Comparison of ENCODE assay signal across 8 cellular contexts in the genomic region with DNA sequence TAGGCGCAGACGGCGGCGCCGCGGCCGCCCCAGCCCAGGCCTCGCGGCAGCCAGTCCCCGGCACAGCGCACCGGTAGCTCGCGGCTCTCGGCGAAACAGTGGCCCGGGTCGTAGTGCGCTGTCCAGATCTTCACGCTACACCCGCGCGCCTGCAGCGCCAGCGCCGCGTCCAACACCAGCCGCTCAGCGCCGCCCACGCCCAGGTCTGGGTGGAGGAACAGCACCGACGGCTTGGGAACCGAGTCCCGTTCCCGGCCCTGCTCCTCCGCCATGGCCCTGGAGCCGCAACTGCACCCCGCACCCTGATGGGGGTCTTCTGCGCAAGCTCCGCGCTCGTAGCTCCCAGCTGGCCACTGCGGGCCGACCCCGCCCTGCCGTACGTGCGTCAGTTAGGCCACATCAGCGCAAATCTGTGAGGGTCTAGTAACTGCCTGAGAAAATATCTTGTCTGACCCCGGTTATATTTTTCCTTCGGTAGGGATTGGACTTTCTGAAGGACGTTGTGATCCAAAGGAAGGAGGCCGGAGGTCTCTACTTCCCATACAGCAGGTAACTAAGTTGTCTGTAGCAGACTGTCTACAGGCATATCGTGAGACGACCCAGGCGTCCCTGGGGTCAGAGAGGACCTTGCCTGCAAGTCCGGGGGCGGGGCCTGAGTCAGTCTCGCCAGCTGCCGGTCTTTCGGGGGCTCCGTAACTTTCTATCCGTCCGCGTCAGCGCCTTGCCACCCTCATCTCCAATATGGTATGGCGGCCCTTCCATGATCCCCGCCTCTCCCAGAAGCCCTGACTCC. TPM values are rescaled to one million over a fixed set of nuclear protein-coding genes. Genes with fewer than 3 reads are reported as not detected.
DNase-seq lines count a peak whose midpoint lies in the region; ATAC-seq, FAIRE-seq and TF ChIP-seq lines count a peak whose summit lies in the region.

A gene with protein sequence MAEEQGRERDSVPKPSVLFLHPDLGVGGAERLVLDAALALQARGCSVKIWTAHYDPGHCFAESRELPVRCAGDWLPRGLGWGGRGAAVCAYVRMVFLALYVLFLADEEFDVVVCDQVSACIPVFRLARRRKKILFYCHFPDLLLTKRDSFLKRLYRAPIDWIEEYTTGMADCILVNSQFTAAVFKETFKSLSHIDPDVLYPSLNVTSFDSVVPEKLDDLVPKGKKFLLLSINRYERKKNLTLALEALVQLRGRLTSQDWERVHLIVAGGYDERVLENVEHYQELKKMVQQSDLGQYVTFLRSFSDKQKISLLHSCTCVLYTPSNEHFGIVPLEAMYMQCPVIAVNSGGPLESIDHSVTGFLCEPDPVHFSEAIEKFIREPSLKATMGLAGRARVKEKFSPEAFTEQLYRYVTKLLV (minus strand): TSS at position 320 of the 793 bp plus-strand sequence. CDS start 48 bp downstream, at position 272.
A gene (plus strand): TSS at position 660 of the 793 bp plus-strand sequence. CDS start 82 bp downstream, at position 742.

- H3K36me3 ChIP-seq in pancreas = peaks cover 0 to 9% (median 0%) of the 10 kb centered on the region in 3 donors
- peaks cover 0 to 25% (median 11%) of the 10 kb centered on the region in 3 donors for H3K36me3 ChIP-seq in tibial artery

- FAIRE-seq in pancreas (lab: Jason Lieb, UNC) = no peak

- TF ChIP-seq CTCF in GM12864 (IDR thresholded peaks at IDR 0.05; ENCODE audit: low read depth, low read length, missing control alignments) (no peak), pancreas (IDR thresholded peaks at IDR 0.05) (no peak), tibial artery (IDR thresholded peaks at IDR 0.05) (peak in 1 of 2 experiments; percentile 33)

- H3K4me1 ChIP-seq in pancreas (peaks cover 6 to 48% (median 16%) of the 10 kb centered on the region in 3 donors), tibial artery (peaks cover 0 to 51% (median 39%) of the 10 kb centered on the region in 4 donors)

- peak within 1 kb of the TSS; percentile 99 for H3K4me3 Mint-ChIP-seq in activated naive CD8-positive, alpha-beta T cell treated with anti-CD3 and anti-CD28 coated beads, Interleukin-2, amount 50 U/mL, for 24 hours

- H3K9me3 Mint-ChIP-seq in activated naive CD8-positive, alpha-beta T cell treated with anti-CD3 and anti-CD28 coated beads, Interleukin-2, amount 50 U/mL, for 24 hours = no peaks in the 10 kb centered on the region

- WGBS in pancreas, 2 donors = 0% methylated on average over 68 to 69 of the region's 69 CpGs

- H3K4me3 ChIP-seq in GM12864 (ENCODE audit: low read depth, low read length) = peak within 1 kb of the TSS; percentile 86
- peak within 1 kb of the TSS; percentile 89 to 93 (median 90) for H3K4me3 ChIP-seq in pancreas
- peak within 1 kb of the TSS; percentile 90 to 93 for H3K4me3 ChIP-seq in tibial artery

- H3K27me3 ChIP-seq in pancreas (no peaks in the 10 kb centered on the region), tibial artery (no peaks in the 10 kb centered on the region)

- intact Hi-C loops in Right ventricle myocardium superior (cut with DNase I) = no loop called here
- intact Hi-C loops in pancreas (cut with DNase I) = no loop called here
- intact Hi-C loops in tibial artery (cut with DNase I; ENCODE audit: low total_unique reads) = no loop called here

- H3K27ac ChIP-seq in pancreas (peak within 1 kb of the TSS; percentile 94 to 98 (median 95)), tibial artery (peak within 1 kb of the TSS; percentile 91 to 95)

- H3K36me3 Mint-ChIP-seq in activated naive CD8-positive, alpha-beta T cell treated with anti-CD3 and anti-CD28 coated beads, Interleukin-2, amount 50 U/mL, for 24 hours (ENCODE audit: low read depth) = peaks cover 66% of the 10 kb centered on the region

- H3K27me3 Mint-ChIP-seq in activated naive CD8-positive, alpha-beta T cell treated with anti-CD3 and anti-CD28 coated beads, Interleukin-2, amount 50 U/mL, for 24 hours = no peaks in the 10 kb centered on the region

- no peaks in the 10 kb centered on the region for H3K9me3 ChIP-seq in pancreas
- no peaks in the 10 kb centered on the region for H3K9me3 ChIP-seq in tibial artery

- H3K4me1 Mint-ChIP-seq in activated naive CD8-positive, alpha-beta T cell treated with anti-CD3 and anti-CD28 coated beads, Interleukin-2, amount 50 U/mL, for 24 hours = peaks cover 69% of the 10 kb centered on the region

- peak; percentile 85 for DNase-seq in GM12864 (ENCODE audit: low read depth)
- peak; percentile 91 to 100 (median 100) for DNase-seq in NCI-H1417 (lab: John Stamatoyannopoulos, UW)
- DNase-seq in SW 1271 (lab: John Stamatoyannopoulos, UW) = peak; percentile 97 to 99
- peak; percentile 97 for DNase-seq in activated naive CD8-positive, alpha-beta T cell treated with anti-CD3 and anti-CD28 coated beads, Interleukin-2, amount 50 U/mL, for 24 hours
- peak; percentile 96 for DNase-seq in Right ventricle myocardium superior
- peak; percentile 90 to 96 (median 93) for DNase-seq in pancreas
- peak; percentile 93 to 95 for DNase-seq in tibial artery

- peak within 1 kb of the TSS; percentile 99 for H3K27ac Mint-ChIP-seq in activated naive CD8-positive, alpha-beta T cell treated with anti-CD3 and anti-CD28 coated beads, Interleukin-2, amount 50 U/mL, for 24 hours

- ATAC-seq in HG02759 (IDR thresholded peaks at IDR 0.05; ENCODE audit: unreplicated experiment) (peak; percentile 93), Right ventricle myocardium superior (ENCODE audit: poor library complexity) (peak; percentile 99), pancreas (peak; percentile 91 to 98 (median 92))
- ATAC-seq in activated naive CD8-positive, alpha-beta T cell treated with anti-CD3 and anti-CD28 coated beads, Interleukin-2, amount 50 U/mL, for 24 hours = peak; percentile 96

RNA-seq across cellular contexts. Expression of the first gene that starts in this region (rescaled TPM):
- total RNA-seq in Right ventricle myocardium superior = 14.4 TPM
- total RNA-seq in pancreas = 10 to 100 TPM; 24.9 to 30.6 (median 28.0) TPM
- polyA plus RNA-seq in pancreas = 10 to 100 TPM; 17.9 to 35.6 TPM

RNA-seq across cellular contexts. Expression of the second gene that starts in this region (rescaled TPM):
- total RNA-seq in Right ventricle myocardium superior (41.9 TPM), pancreas (100 to 1,000 TPM; 117 to 191 (median 139) TPM)
- polyA plus RNA-seq in pancreas = 100 to 1,000 TPM; 251 to 355 TPM

Comparison
In these comparisons a context has a peak if more than half of its experiments do, and no peak if none do; other contexts are left out.
1. Peak in every context shown above with its lines: DNase-seq, ATAC-seq, H3K4me3 ChIP-seq and H3K27ac ChIP-seq.